Comparison of ENCODE assay signal across 8 cellular contexts in the genomic region with DNA sequence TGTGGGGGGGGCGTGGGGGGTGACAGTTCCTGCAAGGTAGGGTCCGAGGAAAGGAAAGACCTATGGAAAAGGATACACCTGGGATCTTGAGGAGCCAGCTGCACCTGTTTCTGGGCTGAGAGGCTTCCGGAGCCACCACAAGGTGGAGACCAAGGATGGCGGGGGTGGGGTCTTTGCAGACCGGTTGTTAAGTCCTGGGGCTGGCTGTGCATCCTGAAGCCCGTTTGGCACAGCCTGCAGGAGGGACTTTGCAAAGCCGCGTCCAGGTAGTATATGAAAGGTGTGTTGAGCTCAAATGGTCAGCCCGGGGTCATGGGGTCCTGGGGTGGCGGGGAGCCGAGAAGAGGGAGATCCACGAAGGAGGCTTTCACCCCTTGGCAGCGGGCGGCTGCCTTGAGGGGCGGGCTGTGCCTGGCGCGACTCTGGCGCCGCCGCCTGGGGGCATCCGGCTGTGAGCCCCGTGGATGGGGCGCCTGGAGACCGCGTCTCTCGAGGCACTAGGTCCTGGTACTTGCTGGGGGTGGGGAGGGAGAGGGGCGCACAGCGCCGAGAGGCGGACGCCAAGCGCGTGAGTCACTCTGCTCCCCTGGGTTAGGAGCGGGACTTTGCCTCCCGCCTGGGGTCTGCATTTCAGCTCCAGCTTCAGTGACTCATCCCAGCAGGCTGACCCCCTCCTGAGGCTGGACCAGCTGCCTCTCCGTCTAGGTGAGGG. TPM values are rescaled to one million over a fixed set of nuclear protein-coding genes. Genes with fewer than 3 reads are reported as not detected.
DNase-seq lines count a peak whose midpoint lies in the region; ATAC-seq, FAIRE-seq and TF ChIP-seq lines count a peak whose summit lies in the region.

No MANE protein-coding gene starts in this region.

- no peak for FAIRE-seq in kidney (lab: Jason Lieb, UNC)

- H3K4me3 ChIP-seq in MG63 (peak overlapping the region; percentile 20), adrenal gland (peak overlapping the region in 1 of 4 donors; percentile 58), kidney (ENCODE audit: low read length in 2 of 2) (peak overlapping the region; percentile 9 to 48)

- no peak for ATAC-seq in GM21737 (IDR thresholded peaks at IDR 0.05; ENCODE audit: unreplicated experiment)
- no peak for ATAC-seq in HG03378 (IDR thresholded peaks at IDR 0.05; ENCODE audit: unreplicated experiment)
- no peak for ATAC-seq in HG03460 (IDR thresholded peaks at IDR 0.05; ENCODE audit: unreplicated experiment)

- H3K9ac ChIP-seq in kidney (ENCODE audit: low read length in 2 of 2) = no peak overlapping the region

- CTCF ChIA-PET in Calu3 (lab: Charles Lee) = no interaction called here

- no TSS peak for BruUV-seq in Calu3 (replicated peaks; lab: Mats Ljungman, UMichigan)

- H3K4me3 Mint-ChIP-seq in Calu3 (ENCODE audit: low read depth, unreplicated experiment) (peak overlapping the region; percentile 76), CD14-positive monocyte (peak overlapping the region in 1 of 2 donors; percentile 35)

- peak; percentile 59 for DNase-seq in Calu3
- DNase-seq in MG63 = peak; percentile 54
- DNase-seq in adrenal gland = peak; percentile 16 to 56 (median 40)
- peak; percentile 64 for DNase-seq in kidney
- no peak for DNase-seq in CD14-positive monocyte (ENCODE audit: low spot score)

- TF ChIP-seq CTCF in Calu3 (IDR thresholded peaks at IDR 0.05; ENCODE audit: unreplicated experiment) = no peak
- peak in 3 of 6 experiments; percentile 14 to 21 (median 18) for TF ChIP-seq CTCF in adrenal gland (IDR thresholded peaks at IDR 0.05)
- peak; percentile 18 for TF ChIP-seq CTCF in kidney (IDR thresholded peaks at IDR 0.05; ENCODE audit: borderline replicate concordance, extremely low read depth, insufficient read depth)
- TF ChIP-seq CTCF in CD14-positive monocyte (IDR thresholded peaks at IDR 0.05) = no peak

- 0 to 15% (median 9%) methylated on average over 7 to 36 of the region's 36 CpGs for WGBS in adrenal gland, 4 donors

- H3K27me3 Mint-ChIP-seq in Calu3 (ENCODE audit: unreplicated experiment) (no peaks in the 10 kb centered on the region), CD14-positive monocyte (ENCODE audit: low read depth in 3 of 3) (peaks cover 28 to 40% (median 36%) of the 10 kb centered on the region in 3 donors)

- intact Hi-C loops in Calu3 (cut with micrococcal nuclease; ENCODE audit: unreplicated experiment) (loop anchor here (5.0 kb wide), 2 partner anchors 58 to 158 kb away; a partner anchor contains a TSS), adrenal gland (cut with DNase I) (no loop called here), kidney (cut with DNase I) (no loop called here), CD14-positive monocyte (cut with micrococcal nuclease) (no loop called here)

- H3K36me3 Mint-ChIP-seq in Calu3 (ENCODE audit: insufficient read depth, unreplicated experiment) = no peaks in the 10 kb centered on the region
- H3K36me3 Mint-ChIP-seq in CD14-positive monocyte = no peaks in the 10 kb centered on the region

- H3K9me3 ChIP-seq in MG63 = no peaks in the 10 kb centered on the region
- H3K9me3 ChIP-seq in adrenal gland (replicated peaks in 1 of 3) = no peaks in the 10 kb centered on the region
- H3K9me3 ChIP-seq in kidney (ENCODE audit: control insufficient read depth in 1 of 2, low read length in 2 of 2) = no peaks in the 10 kb centered on the region

- H3K27ac ChIP-seq in adrenal gland (peak overlapping the region in 2 of 5 donors; percentile 14 to 45), kidney (ENCODE audit: low read depth in 2 of 2, low read length in 2 of 2) (no peak overlapping the region)

- H3K36me3 ChIP-seq in MG63 = no peaks in the 10 kb centered on the region
- H3K36me3 ChIP-seq in adrenal gland (replicated peaks in 1 of 2) = no peaks in the 10 kb centered on the region
- H3K36me3 ChIP-seq in kidney (ENCODE audit: control insufficient read depth in 1 of 2, insufficient read depth in 2 of 2, low read length in 2 of 2) = no peaks in the 10 kb centered on the region

- H3K9me3 Mint-ChIP-seq in Calu3 (ENCODE audit: low read depth, unreplicated experiment) = no peaks in the 10 kb centered on the region
- H3K9me3 Mint-ChIP-seq in CD14-positive monocyte = peaks cover 0 to 8% (median 0%) of the 10 kb centered on the region in 7 donors

- no peak for TF ChIP-seq POLR2A in adrenal gland (IDR thresholded peaks at IDR 0.05)

- H3K4me1 Mint-ChIP-seq in Calu3 (ENCODE audit: low read depth, unreplicated experiment) (peaks cover 17% of the 10 kb centered on the region), CD14-positive monocyte (peaks cover 2% of the 10 kb centered on the region)

- H3K27ac Mint-ChIP-seq in Calu3 (ENCODE audit: unreplicated experiment) (no peak overlapping the region), CD14-positive monocyte (no peak overlapping the region)

- no peaks in the 10 kb centered on the region for H3K4me1 ChIP-seq in adrenal gland (replicated peaks in 1 of 2)
- H3K4me1 ChIP-seq in kidney (ENCODE audit: control insufficient read depth in 1 of 2, insufficient read depth in 1 of 2, low read depth in 1 of 2, low read length in 2 of 2) = no peaks in the 10 kb centered on the region

- H3K27me3 ChIP-seq in MG63 (no peaks in the 10 kb centered on the region), adrenal gland (peaks cover 8% of the 10 kb centered on the region)

RNA-seq across cellular contexts. Expression of a gene that starts 58.2 kb away (rescaled TPM):
- total RNA-seq in Calu3 (2022) = 28.0 and 31.3 TPM in 2 replicates
- 22.4 and 34.2 TPM in 2 replicates for total RNA-seq in MG63 (2014; rRNA removed; shearing (Covaris generic); ENCODE audit: low replicate concordance)
- total RNA-seq in adrenal gland = 100 to 1,000 TPM in 1 of 8 donors, 10 to 100 TPM in 7; 26.6 to 101 (median 59.4) TPM
- 100 to 1,000 TPM in 1 of 3 donors, 10 to 100 TPM in 2; 25.2 to 137 (median 27.3) TPM for polyA plus RNA-seq in adrenal gland
- total RNA-seq in kidney = 30.7 TPM
- polyA plus RNA-seq in kidney (ENCODE audit: insufficient read depth, low read depth, low replicate concordance) = 40.5 TPM
- polyA plus RNA-seq in CD14-positive monocyte = 10 to 100 TPM; 15.2 to 21.9 TPM
